ENCODE assay signal across 8 cellular contexts in genomic region chr1:16181887-16182719, GRCh38. TPM values are rescaled to one million over a fixed set of nuclear protein-coding genes. Genes with fewer than 3 reads are reported as not detected.
DNase-seq lines count a peak whose midpoint lies in the region; ATAC-seq and TF ChIP-seq lines count a peak whose summit lies in the region.

No MANE protein-coding gene starts in this region.

- peak overlapping the region; percentile 64 for H3K9ac ChIP-seq in HUES6 (ENCODE audit: low read length)
- peak overlapping the region in 1 of 2 donors; percentile 52 for H3K9ac ChIP-seq in colonic mucosa (ENCODE audit: low read depth in 2 of 2, low read length in 2 of 2)

- H3K27ac ChIP-seq in HUES6 (ENCODE audit: low read depth, low read length) (peak overlapping the region; percentile 83), colonic mucosa (peak overlapping the region; percentile 61), left lung (peak overlapping the region; percentile 81 to 85), tibial artery (peak overlapping the region; percentile 84 to 88)

- DNase-seq in colonic mucosa (peak; percentile 74), left lung (peak; percentile 87 to 91), tibial artery (peak; percentile 93 to 96), activated gamma-delta T cell treated with Interleukin-2 at 50 U/mL for 16 hours (no peak), NCI-H2227 treated with DMSO at 0.1 percent for 48 hours (lab: John Stamatoyannopoulos, UW) (no peak)
- no peak for DNase-seq in stimulated activated CD4-positive, alpha-beta T cell treated with anti-CD3 and anti-CD28 coated beads, Interleukin-12 subunit alpha, Interleukin-12 subunit beta, amount 100 ng/mL, for 4 hours

- TF ChIP-seq CTCF in colonic mucosa (IDR thresholded peaks at IDR 0.05) (no peak), left lung (IDR thresholded peaks at IDR 0.05) (no peak), tibial artery (IDR thresholded peaks at IDR 0.05) (no peak)

- H3K9me3 ChIP-seq in HUES6 (ENCODE audit: control insufficient read depth, insufficient read depth, low read depth, low read length) (no peaks in the 10 kb centered on the region), colonic mucosa (no peaks in the 10 kb centered on the region), left lung (no peaks in the 10 kb centered on the region), tibial artery (no peaks in the 10 kb centered on the region)

- intact Hi-C loops in colonic mucosa (cut with DNase I) (no loop called here), left lung (cut with DNase I) (no loop called here), tibial artery (cut with DNase I; ENCODE audit: low total_unique reads) (no loop called here)

- H3K4me3 ChIP-seq in HUES6 (ENCODE audit: low read depth, low read length) (no peak overlapping the region), colonic mucosa (no peak overlapping the region), left lung (no peak overlapping the region), tibial artery (no peak overlapping the region)

- H3K4me1 ChIP-seq in HUES6 (ENCODE audit: control insufficient read depth, insufficient read depth, low read length) (peaks cover 12% of the 10 kb centered on the region), colonic mucosa (peaks cover 3% of the 10 kb centered on the region), left lung (peaks cover 24 to 29% of the 10 kb centered on the region in 2 donors), tibial artery (peaks cover 0 to 51% (median 28%) of the 10 kb centered on the region in 4 donors)

- peak; percentile 86 for ATAC-seq in left lung
- ATAC-seq in GM21619 (IDR thresholded peaks at IDR 0.05; ENCODE audit: unreplicated experiment): no peak

- no peaks in the 10 kb centered on the region for H3K36me3 ChIP-seq in HUES6 (ENCODE audit: control insufficient read depth, insufficient read depth, low read length)
- H3K36me3 ChIP-seq in colonic mucosa: no peaks in the 10 kb centered on the region
- no peaks in the 10 kb centered on the region for H3K36me3 ChIP-seq in left lung
- no peaks in the 10 kb centered on the region for H3K36me3 ChIP-seq in tibial artery

- no peaks in the 10 kb centered on the region for H3K27me3 ChIP-seq in HUES6 (ENCODE audit: control insufficient read depth, insufficient read depth, low read length)
- no peaks in the 10 kb centered on the region for H3K27me3 ChIP-seq in colonic mucosa
- no peaks in the 10 kb centered on the region for H3K27me3 ChIP-seq in left lung
- no peaks in the 10 kb centered on the region for H3K27me3 ChIP-seq in tibial artery

RNA-seq across cellular contexts. Expression of gene EPHA2, which starts 26.2 kb away (rescaled TPM):
- 10 to 100 TPM; 15.7 to 40.8 TPM for total RNA-seq in colonic mucosa
- total RNA-seq in left lung: 10 to 100 TPM; 36.9 to 62.6 TPM

RNA-seq across cellular contexts. Expression of gene ARHGEF19, which starts 30.3 kb away (rescaled TPM):
- total RNA-seq in colonic mucosa: 1 to 10 TPM; 5.8 to 9.0 TPM
- 10 to 100 TPM; 10.4 to 13.1 TPM for total RNA-seq in left lung

RNA-seq across cellular contexts. Expression of gene CPLANE2, which starts 54.9 kb away (rescaled TPM):
- total RNA-seq in colonic mucosa (10 to 100 TPM in 1 of 2 donors, 1 to 10 TPM in 1; 6.5 to 15.2 TPM), left lung (1 to 10 TPM; 5.6 to 8.9 TPM)

Comparison
In these comparisons a context has a peak if more than half of its experiments do, and no peak if none do; other contexts are left out.
1. DNase-seq: peak in colonic mucosa (single experiment), left lung (2 of 2) and tibial artery (2 of 2); none in stimulated activated CD4-positive, alpha-beta T cell treated with anti-CD3 and anti-CD28 coated beads, Interleukin-12 subunit alpha, Interleukin-12 subunit beta, amount 100 ng/mL, for 4 hours (single experiment), activated gamma-delta T cell treated with Interleukin-2 at 50 U/mL for 16 hours (single experiment) and NCI-H2227 treated with DMSO at 0.1 percent for 48 hours (single experiment).
2. Peak in every context shown above with its lines, with median percentiles within 50 percentile points of each other: H3K27ac ChIP-seq.